ENCODE assay signal across 1 cellular context in genomic region chr15:95911570-95912279, GRCh38.
A peak's percentile ranks its signal among the peaks of the same experiment; 100 is the strongest.
TF ChIP-seq lines count a peak whose summit lies in the region.

No MANE protein-coding gene starts in this region.

TF ChIP-seq in HEK293, 187 proteins besides CTCF, POLR2A, EP300 and RAD21 (continued from another document and continues in another):
- no peak for TF ChIP-seq ZSCAN16 (tag by site-specific recombination; IDR thresholded peaks at IDR 0.05)
- TF ChIP-seq TSHZ1 (tag by site-specific recombination; IDR thresholded peaks at IDR 0.05; ENCODE audit: borderline replicate concordance): no peak
- TF ChIP-seq ZNF394 (tag by site-specific recombination; IDR thresholded peaks at IDR 0.05; ENCODE audit: borderline replicate concordance): no peak
- TF ChIP-seq ZNF146 (tag by site-specific recombination; IDR thresholded peaks at IDR 0.05): no peak
- no peak for TF ChIP-seq ZNF530 (tag by site-specific recombination; IDR thresholded peaks at IDR 0.05; ENCODE audit: low read depth)
- TF ChIP-seq ZNF707 (tag by site-specific recombination; IDR thresholded peaks at IDR 0.05): peak; percentile 71
- TF ChIP-seq HOXA7 (CRISPR knock-in tag; IDR thresholded peaks at IDR 0.05; ENCODE audit: borderline replicate concordance): no peak
- TF ChIP-seq ZNF2 (tag by site-specific recombination; IDR thresholded peaks at IDR 0.05): no peak
- TF ChIP-seq ZNF658 (tag by site-specific recombination; IDR thresholded peaks at IDR 0.05): no peak
- 0 out of 2 replicates have a peak, but pooled peaks have one; percentile 36 for TF ChIP-seq SP7 (tag by site-specific recombination; IDR thresholded peaks at IDR 0.05)
- TF ChIP-seq ZFP3 (tag by site-specific recombination; IDR thresholded peaks at IDR 0.05; ENCODE audit: low read depth): no peak
- peak; percentile 44; the same call in 1 of the 2 replicates for TF ChIP-seq MZF1 (tag by site-specific recombination; IDR thresholded peaks at IDR 0.05; ENCODE audit: borderline replicate concordance)
- no peak for TF ChIP-seq MEIS1 (CRISPR knock-in tag; IDR thresholded peaks at IDR 0.05; ENCODE audit: borderline replicate concordance)
- TF ChIP-seq, protein P1, sequence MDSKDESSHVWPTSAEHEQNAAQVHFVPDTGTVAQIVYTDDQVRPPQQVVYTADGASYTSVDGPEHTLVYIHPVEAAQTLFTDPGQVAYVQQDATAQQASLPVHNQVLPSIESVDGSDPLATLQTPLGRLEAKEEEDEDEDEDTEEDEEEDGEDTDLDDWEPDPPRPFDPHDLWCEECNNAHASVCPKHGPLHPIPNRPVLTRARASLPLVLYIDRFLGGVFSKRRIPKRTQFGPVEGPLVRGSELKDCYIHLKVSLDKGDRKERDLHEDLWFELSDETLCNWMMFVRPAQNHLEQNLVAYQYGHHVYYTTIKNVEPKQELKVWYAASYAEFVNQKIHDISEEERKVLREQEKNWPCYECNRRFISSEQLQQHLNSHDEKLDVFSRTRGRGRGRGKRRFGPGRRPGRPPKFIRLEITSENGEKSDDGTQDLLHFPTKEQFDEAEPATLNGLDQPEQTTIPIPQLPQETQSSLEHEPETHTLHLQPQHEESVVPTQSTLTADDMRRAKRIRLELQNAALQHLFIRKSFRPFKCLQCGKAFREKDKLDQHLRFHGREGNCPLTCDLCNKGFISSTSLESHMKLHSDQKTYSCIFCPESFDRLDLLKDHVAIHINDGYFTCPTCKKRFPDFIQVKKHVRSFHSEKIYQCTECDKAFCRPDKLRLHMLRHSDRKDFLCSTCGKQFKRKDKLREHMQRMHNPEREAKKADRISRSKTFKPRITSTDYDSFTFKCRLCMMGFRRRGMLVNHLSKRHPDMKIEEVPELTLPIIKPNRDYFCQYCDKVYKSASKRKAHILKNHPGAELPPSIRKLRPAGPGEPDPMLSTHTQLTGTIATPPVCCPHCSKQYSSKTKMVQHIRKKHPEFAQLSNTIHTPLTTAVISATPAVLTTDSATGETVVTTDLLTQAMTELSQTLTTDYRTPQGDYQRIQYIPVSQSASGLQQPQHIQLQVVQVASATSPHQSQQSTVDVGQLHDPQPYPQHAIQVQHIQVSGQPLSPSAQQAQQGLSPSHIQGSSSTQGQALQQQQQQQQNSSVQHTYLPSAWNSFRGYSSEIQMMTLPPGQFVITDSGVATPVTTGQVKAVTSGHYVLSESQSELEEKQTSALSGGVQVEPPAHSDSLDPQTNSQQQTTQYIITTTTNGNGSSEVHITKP (tag by site-specific recombination; IDR thresholded peaks at IDR 0.05): peak; percentile 78
- no peak; the same call in 1 of the 2 replicates for TF ChIP-seq HIC1 (tag by site-specific recombination; IDR thresholded peaks at IDR 0.05)
- TF ChIP-seq ZNF362 (tag by site-specific recombination; IDR thresholded peaks at IDR 0.05): no peak
- no peak for TF ChIP-seq ZNF513 (tag by site-specific recombination; IDR thresholded peaks at IDR 0.05)
- TF ChIP-seq, protein P2, sequence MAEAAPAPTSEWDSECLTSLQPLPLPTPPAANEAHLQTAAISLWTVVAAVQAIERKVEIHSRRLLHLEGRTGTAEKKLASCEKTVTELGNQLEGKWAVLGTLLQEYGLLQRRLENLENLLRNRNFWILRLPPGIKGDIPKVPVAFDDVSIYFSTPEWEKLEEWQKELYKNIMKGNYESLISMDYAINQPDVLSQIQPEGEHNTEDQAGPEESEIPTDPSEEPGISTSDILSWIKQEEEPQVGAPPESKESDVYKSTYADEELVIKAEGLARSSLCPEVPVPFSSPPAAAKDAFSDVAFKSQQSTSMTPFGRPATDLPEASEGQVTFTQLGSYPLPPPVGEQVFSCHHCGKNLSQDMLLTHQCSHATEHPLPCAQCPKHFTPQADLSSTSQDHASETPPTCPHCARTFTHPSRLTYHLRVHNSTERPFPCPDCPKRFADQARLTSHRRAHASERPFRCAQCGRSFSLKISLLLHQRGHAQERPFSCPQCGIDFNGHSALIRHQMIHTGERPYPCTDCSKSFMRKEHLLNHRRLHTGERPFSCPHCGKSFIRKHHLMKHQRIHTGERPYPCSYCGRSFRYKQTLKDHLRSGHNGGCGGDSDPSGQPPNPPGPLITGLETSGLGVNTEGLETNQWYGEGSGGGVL (tag by site-specific recombination; IDR thresholded peaks at IDR 0.05): no peak
- no peak for TF ChIP-seq ZNF48 (tag by site-specific recombination; IDR thresholded peaks at IDR 0.05)
- no peak for TF ChIP-seq ZNF521 (tag by site-specific recombination; IDR thresholded peaks at IDR 0.05)
- TF ChIP-seq, protein P3, sequence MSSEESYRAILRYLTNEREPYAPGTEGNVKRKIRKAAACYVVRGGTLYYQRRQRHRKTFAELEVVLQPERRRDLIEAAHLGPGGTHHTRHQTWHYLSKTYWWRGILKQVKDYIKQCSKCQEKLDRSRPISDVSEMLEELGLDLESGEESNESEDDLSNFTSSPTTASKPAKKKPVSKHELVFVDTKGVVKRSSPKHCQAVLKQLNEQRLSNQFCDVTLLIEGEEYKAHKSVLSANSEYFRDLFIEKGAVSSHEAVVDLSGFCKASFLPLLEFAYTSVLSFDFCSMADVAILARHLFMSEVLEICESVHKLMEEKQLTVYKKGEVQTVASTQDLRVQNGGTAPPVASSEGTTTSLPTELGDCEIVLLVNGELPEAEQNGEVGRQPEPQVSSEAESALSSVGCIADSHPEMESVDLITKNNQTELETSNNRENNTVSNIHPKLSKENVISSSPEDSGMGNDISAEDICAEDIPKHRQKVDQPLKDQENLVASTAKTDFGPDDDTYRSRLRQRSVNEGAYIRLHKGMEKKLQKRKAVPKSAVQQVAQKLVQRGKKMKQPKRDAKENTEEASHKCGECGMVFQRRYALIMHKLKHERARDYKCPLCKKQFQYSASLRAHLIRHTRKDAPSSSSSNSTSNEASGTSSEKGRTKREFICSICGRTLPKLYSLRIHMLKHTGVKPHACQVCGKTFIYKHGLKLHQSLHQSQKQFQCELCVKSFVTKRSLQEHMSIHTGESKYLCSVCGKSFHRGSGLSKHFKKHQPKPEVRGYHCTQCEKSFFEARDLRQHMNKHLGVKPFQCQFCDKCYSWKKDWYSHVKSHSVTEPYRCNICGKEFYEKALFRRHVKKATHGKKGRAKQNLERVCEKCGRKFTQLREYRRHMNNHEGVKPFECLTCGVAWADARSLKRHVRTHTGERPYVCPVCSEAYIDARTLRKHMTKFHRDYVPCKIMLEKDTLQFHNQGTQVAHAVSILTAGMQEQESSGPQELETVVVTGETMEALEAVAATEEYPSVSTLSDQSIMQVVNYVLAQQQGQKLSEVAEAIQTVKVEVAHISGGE (tag by site-specific recombination; conservative IDR thresholded peaks at IDR 0.05; ENCODE audit: low read depth): no peak
- no peak for TF ChIP-seq SP2 (tag by site-specific recombination; IDR thresholded peaks at IDR 0.05)
- TF ChIP-seq KLF16 (tag by site-specific recombination; IDR thresholded peaks at IDR 0.05): no peak
- no peak for TF ChIP-seq ZNF548 (tag by site-specific recombination; IDR thresholded peaks at IDR 0.05)
- TF ChIP-seq, protein P4, sequence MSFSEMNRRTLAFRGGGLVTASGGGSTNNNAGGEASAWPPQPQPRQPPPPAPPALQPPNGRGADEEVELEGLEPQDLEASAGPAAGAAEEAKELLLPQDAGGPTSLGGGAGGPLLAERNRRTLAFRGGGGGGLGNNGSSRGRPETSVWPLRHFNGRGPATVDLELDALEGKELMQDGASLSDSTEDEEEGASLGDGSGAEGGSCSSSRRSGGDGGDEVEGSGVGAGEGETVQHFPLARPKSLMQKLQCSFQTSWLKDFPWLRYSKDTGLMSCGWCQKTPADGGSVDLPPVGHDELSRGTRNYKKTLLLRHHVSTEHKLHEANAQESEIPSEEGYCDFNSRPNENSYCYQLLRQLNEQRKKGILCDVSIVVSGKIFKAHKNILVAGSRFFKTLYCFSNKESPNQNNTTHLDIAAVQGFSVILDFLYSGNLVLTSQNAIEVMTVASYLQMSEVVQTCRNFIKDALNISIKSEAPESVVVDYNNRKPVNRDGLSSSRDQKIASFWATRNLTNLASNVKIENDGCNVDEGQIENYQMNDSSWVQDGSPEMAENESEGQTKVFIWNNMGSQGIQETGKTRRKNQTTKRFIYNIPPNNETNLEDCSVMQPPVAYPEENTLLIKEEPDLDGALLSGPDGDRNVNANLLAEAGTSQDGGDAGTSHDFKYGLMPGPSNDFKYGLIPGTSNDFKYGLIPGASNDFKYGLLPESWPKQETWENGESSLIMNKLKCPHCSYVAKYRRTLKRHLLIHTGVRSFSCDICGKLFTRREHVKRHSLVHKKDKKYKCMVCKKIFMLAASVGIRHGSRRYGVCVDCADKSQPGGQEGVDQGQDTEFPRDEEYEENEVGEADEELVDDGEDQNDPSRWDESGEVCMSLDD (tag by site-specific recombination; IDR thresholded peaks at IDR 0.05): no peak
- no peak for TF ChIP-seq ZNF776 (tag by site-specific recombination; IDR thresholded peaks at IDR 0.05; ENCODE audit: borderline replicate concordance)
- TF ChIP-seq, protein P5, sequence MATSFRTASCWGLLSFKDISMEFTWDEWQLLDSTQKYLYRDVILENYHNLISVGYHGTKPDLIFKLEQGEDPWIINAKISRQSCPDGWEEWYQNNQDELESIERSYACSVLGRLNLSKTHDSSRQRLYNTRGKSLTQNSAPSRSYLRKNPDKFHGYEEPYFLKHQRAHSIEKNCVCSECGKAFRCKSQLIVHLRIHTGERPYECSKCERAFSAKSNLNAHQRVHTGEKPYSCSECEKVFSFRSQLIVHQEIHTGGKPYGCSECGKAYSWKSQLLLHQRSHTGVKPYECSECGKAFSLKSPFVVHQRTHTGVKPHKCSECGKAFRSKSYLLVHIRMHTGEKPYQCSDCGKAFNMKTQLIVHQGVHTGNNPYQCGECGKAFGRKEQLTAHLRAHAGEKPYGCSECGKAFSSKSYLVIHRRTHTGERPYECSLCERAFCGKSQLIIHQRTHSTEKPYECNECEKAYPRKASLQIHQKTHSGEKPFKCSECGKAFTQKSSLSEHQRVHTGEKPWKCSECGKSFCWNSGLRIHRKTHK (tag by site-specific recombination; IDR thresholded peaks at IDR 0.05): no peak
- TF ChIP-seq, protein P6, sequence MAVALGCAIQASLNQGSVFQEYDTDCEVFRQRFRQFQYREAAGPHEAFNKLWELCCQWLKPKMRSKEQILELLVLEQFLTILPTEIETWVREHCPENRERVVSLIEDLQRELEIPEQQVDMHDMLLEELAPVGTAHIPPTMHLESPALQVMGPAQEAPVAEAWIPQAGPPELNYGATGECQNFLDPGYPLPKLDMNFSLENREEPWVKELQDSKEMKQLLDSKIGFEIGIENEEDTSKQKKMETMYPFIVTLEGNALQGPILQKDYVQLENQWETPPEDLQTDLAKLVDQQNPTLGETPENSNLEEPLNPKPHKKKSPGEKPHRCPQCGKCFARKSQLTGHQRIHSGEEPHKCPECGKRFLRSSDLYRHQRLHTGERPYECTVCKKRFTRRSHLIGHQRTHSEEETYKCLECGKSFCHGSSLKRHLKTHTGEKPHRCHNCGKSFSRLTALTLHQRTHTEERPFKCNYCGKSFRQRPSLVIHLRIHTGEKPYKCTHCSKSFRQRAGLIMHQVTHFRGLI (tag by site-specific recombination; IDR thresholded peaks at IDR 0.05): no peak
